In the genomic region with DNA sequence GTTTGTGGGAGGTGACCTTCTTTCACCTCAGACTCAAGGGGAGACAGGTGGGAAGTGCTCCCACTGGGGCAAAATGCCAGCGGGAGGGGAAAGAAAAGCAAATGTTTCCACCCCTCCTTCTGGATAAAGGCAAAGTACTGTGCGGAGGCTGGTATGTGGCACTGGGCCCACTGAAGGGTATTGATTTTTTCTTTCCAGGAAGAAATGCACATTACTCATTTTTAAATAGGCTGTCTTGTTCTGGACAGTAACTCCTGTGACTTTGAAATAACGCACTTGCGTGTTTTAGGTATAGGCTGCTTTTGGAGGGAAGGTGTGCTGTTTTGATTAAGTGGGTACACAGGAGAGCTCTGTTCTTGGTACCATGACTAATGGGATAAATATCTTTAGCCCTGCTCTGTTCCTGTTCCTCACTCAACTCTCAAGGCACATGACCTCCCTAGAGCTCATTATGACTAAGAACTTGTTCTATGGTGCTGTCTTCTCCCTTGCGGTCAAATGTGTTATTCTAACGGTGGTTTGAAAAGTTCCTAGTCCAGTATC, we compare ENCODE assay signal across 9 cellular contexts. TPM values are rescaled to one million over a fixed set of nuclear protein-coding genes. Genes with fewer than 3 reads are reported as not detected.
DNase-seq lines count a peak whose midpoint lies in the region; ATAC-seq, FAIRE-seq and TF ChIP-seq lines count a peak whose summit lies in the region.
"Had no signal": no experiment of that assay in that cellular context is flagged by ENCODE, and none has a peak within 500 bp of the region (broad histone marks: within the 10 kb centered on the region; RNA-seq: fewer than 3 reads in every experiment).

No MANE protein-coding gene starts in this region.

- ATAC-seq in GM21717 (IDR thresholded peaks at IDR 0.05; ENCODE audit: unreplicated experiment) (peak; percentile 59), GM19455 (IDR thresholded peaks at IDR 0.05; ENCODE audit: unreplicated experiment) (no peak)

- H3K4me3 ChIP-seq in bronchial epithelial cell (ENCODE audit: low read depth, low read length) (no peak overlapping the region), sigmoid colon (no peak overlapping the region)

- no peak for TF ChIP-seq POLR2A in sigmoid colon (IDR thresholded peaks at IDR 0.05)

- peaks cover 0 to 41% (median 12%) of the 10 kb centered on the region in 4 donors for H3K4me1 ChIP-seq in sigmoid colon

- TF ChIP-seq EP300 in sigmoid colon (IDR thresholded peaks at IDR 0.05), result no peak

- peak overlapping the region in 3 of 4 donors; percentile 59 to 75 (median 61) for H3K27ac ChIP-seq in sigmoid colon

- intact Hi-C loops in sigmoid colon (cut with DNase I), result no loop called here

- no peak for TF ChIP-seq CTCF in bronchial epithelial cell (IDR thresholded peaks at IDR 0.05; ENCODE audit: insufficient read depth, low read length, severe bottlenecking)
- TF ChIP-seq CTCF in sigmoid colon (IDR thresholded peaks at IDR 0.05), result no peak

- H3K36me3 ChIP-seq in bronchial epithelial cell (ENCODE audit: control insufficient read depth, insufficient read depth, low read length), result no peaks in the 10 kb centered on the region
- H3K36me3 ChIP-seq in sigmoid colon, result no peaks in the 10 kb centered on the region

- H3K27me3 ChIP-seq in bronchial epithelial cell (ENCODE audit: control insufficient read depth, insufficient read depth, low read length) (no peaks in the 10 kb centered on the region), sigmoid colon (no peaks in the 10 kb centered on the region)

- DNase-seq in NCI-H146 treated with DMSO at 0.1 percent for 48 hours (lab: John Stamatoyannopoulos, UW; ENCODE audit: unreplicated experiment) (peak; percentile 53), bronchial epithelial cell (ENCODE audit: low read depth) (peak; percentile 81), sigmoid colon (no peak), pons (ENCODE audit: low spot score) (no peak)
- DNase-seq in activated CD8-positive, alpha-beta memory T cell treated with anti-CD3 and anti-CD28 coated beads for 24 hours, result no peak
- no peak for DNase-seq in activated effector memory CD4-positive, alpha-beta T cell treated with anti-CD3 and anti-CD28 coated beads, Interleukin-2, amount 50 U/mL, for 16 hours

- no peaks in the 10 kb centered on the region for H3K9me3 ChIP-seq in sigmoid colon

- FAIRE-seq in bronchial epithelial cell (lab: Jason Lieb, UNC), result peak; percentile 13
- FAIRE-seq: endometrium had no signal

- WGBS in sigmoid colon, 2 donors, result 74 to 88% methylated on average over 6 of the region's 6 CpGs

RNA-seq across cellular contexts. Expression of a gene that starts 40.7 kb away (rescaled TPM):
- total RNA-seq in bronchial epithelial cell (3.9 and 4.6 TPM in 2 replicates), sigmoid colon (10 to 100 TPM in 3 of 4 donors, 1 to 10 TPM in 1; 9.9 to 15.8 (median 12.7) TPM)
- 1 to 10 TPM in 2 of 3 donors, under 1 TPM in 1; under 0.01 to 4.3 (median 1.2) TPM for polyA plus RNA-seq in sigmoid colon

RNA-seq across cellular contexts. Expression of a gene that starts 40.8 kb away (rescaled TPM):
- total RNA-seq in bronchial epithelial cell (not detected in 2 replicates), sigmoid colon (100 to 1,000 TPM in 1 of 4 donors, 10 to 100 TPM in 3; 23.4 to 111 (median 31.9) TPM)
- 1 to 10 TPM in 1 of 3 donors, under 1 TPM in 1, not detected in 1; 0.89 to 4.8 TPM for polyA plus RNA-seq in sigmoid colon

RNA-seq across cellular contexts. Expression of a gene that starts 57.0 kb away (rescaled TPM):
- total RNA-seq in bronchial epithelial cell (0.79 and 1.3 TPM in 2 replicates), sigmoid colon (1 to 10 TPM; 2.1 to 4.2 (median 3.0) TPM)
- polyA plus RNA-seq in sigmoid colon, result under 1 TPM in 1 of 3 donors, not detected in 2; 0.77 TPM

Comparison
In these comparisons a context has a peak if more than half of its experiments do, and no peak if none do; other contexts are left out.
1. DNase-seq: peak in NCI-H146 treated with DMSO at 0.1 percent for 48 hours (single experiment) and bronchial epithelial cell (single experiment); none in sigmoid colon (single experiment), activated CD8-positive, alpha-beta memory T cell treated with anti-CD3 and anti-CD28 coated beads for 24 hours (single experiment), activated effector memory CD4-positive, alpha-beta T cell treated with anti-CD3 and anti-CD28 coated beads, Interleukin-2, amount 50 U/mL, for 16 hours (single experiment) and pons (single experiment).
2. RNA of a gene that starts 40.8 kb away (total RNA-seq): 23.4 to 111 TPM in sigmoid colon; not detected in bronchial epithelial cell; every median in the first group is over 10 times any median in the second.